Comparison of ENCODE assay signal across 10 cellular contexts in the genomic region with DNA sequence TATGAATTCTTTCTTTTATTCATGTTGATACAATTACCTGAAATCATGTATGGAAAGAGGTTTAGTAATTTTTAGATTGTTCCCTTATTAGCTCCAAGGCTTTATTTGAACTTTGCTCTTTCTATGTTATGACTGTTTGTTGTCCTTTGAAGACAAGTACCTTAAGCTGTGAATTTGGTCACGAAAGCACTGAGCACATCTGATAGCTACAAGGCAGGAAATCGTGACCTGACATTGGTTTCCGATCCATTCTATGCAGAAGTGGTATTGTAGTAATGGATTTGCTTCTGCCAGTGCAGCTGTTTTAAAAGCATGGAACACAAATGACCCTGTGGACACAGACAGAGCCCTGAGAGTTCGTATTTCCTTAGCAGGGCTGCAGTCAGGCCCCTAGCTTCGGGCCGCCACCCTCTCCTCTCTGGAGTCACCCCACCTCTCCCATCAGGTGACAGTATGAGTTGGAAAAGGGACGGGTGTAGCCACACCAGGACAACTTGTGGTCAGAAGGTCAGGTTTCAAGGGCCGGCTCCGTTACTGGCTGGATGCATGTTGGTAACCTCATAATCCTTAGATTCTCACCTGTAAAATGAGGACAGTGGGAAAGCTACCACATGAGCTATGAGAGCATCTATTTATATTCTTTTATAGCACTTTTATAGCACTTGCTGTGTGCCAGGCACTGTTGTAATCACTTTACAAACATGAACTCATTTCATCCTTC.
DNase-seq lines count a peak whose midpoint lies in the region; ATAC-seq and TF ChIP-seq lines count a peak whose summit lies in the region.
"Had no signal": no experiment of that assay in that cellular context is flagged by ENCODE, and none has a peak within 500 bp of the region (broad histone marks: within the 10 kb centered on the region; RNA-seq: fewer than 3 reads in every experiment).

No MANE protein-coding gene starts in this region.

- peaks cover 69% of the 10 kb centered on the region for H3K36me3 Mint-ChIP-seq in Caco-2 (ENCODE audit: insufficient read depth, unreplicated experiment)
- peaks cover 0 to 6% (median 0%) of the 10 kb centered on the region in 5 donors for H3K36me3 Mint-ChIP-seq in naive thymus-derived CD4-positive, alpha-beta T cell

- ATAC-seq in HG02938 (IDR thresholded peaks at IDR 0.05; ENCODE audit: unreplicated experiment), result peak; percentile 32
- ATAC-seq in naive thymus-derived CD4-positive, alpha-beta T cell, result peak; percentile 58
- ATAC-seq in GM19455 (IDR thresholded peaks at IDR 0.05; ENCODE audit: unreplicated experiment), result no peak

- DNase-seq in Caco-2 (peak in 1 of 2 experiments; percentile 57), NOMO-1 treated with dmso at 0.1 percent for 144 hours (lab: John Stamatoyannopoulos, UW; ENCODE audit: unreplicated experiment) (no peak), nucleus accumbens (lab: John Stamatoyannopoulos, UW) (no peak), pons (ENCODE audit: low spot score) (no peak)
- peak; percentile 17 for DNase-seq in central memory CD4-positive, alpha-beta T cell
- peak in 6 of 9 donors; percentile 20 to 45 (median 40) for DNase-seq in naive thymus-derived CD4-positive, alpha-beta T cell
- DNase-seq: GF-D8 had no signal

- H3K4me1 ChIP-seq in Caco-2, result peaks cover 92% of the 10 kb centered on the region
- peaks cover 32 to 37% of the 10 kb centered on the region in 2 donors for H3K4me1 ChIP-seq in naive thymus-derived CD4-positive, alpha-beta T cell (ENCODE audit: control insufficient read depth in 2 of 2, insufficient read depth in 2 of 2, low read length in 2 of 2)

- H3K9me3 Mint-ChIP-seq in Caco-2 (ENCODE audit: unreplicated experiment), result no peaks in the 10 kb centered on the region
- H3K9me3 Mint-ChIP-seq in naive thymus-derived CD4-positive, alpha-beta T cell, result no peaks in the 10 kb centered on the region

- H3K27ac Mint-ChIP-seq in Caco-2 (ENCODE audit: unreplicated experiment), result peak overlapping the region; percentile 90
- H3K27ac Mint-ChIP-seq in naive thymus-derived CD4-positive, alpha-beta T cell, result peak overlapping the region; percentile 56 to 92 (median 73)

- intact Hi-C loops in Caco-2 (cut with micrococcal nuclease; ENCODE audit: unreplicated experiment), result loop anchor here (1.0 kb wide), 4 partner anchors 24 to 155 kb away; no protein-coding TSS in a partner anchor
- intact Hi-C loops in naive thymus-derived CD4-positive, alpha-beta T cell (cut with micrococcal nuclease), result loop anchor here in 1 of 2 donors (10.0 kb wide), 2 partner anchors 338 to 588 kb away; a partner anchor contains a TSS

- no peak for TF ChIP-seq CTCF in Caco-2 (IDR thresholded peaks at IDR 0.05; ENCODE audit: insufficient read depth in 1 of 2, low read depth in 1 of 2, low read length in 1 of 2, severe bottlenecking in 1 of 2, unreplicated experiment in 1 of 2)

- no peaks in the 10 kb centered on the region for H3K27me3 Mint-ChIP-seq in Caco-2 (ENCODE audit: insufficient read depth, unreplicated experiment)
- H3K27me3 Mint-ChIP-seq in naive thymus-derived CD4-positive, alpha-beta T cell, result no peaks in the 10 kb centered on the region

- CTCF ChIA-PET in Caco-2 (lab: Charles Lee), result no interaction called here
- CTCF ChIA-PET in naive thymus-derived CD4-positive, alpha-beta T cell (lab: Charles Lee), result interaction anchor here (0.9 to 1.3 kb wide), 4 partner anchors 8 to 100 kb away, joined by 3 to 5 read pairs (median 4); no protein-coding TSS in a partner anchor

- BruUV-seq in Caco-2 (replicated peaks; lab: Mats Ljungman, UMichigan), result no TSS peak

- no peaks in the 10 kb centered on the region for H3K9me3 ChIP-seq in Caco-2
- H3K9me3 ChIP-seq in naive thymus-derived CD4-positive, alpha-beta T cell (ENCODE audit: control insufficient read depth in 2 of 3, low read length in 3 of 3), result no peaks in the 10 kb centered on the region
- H3K9me3 ChIP-seq: SJSA1 had no signal

- H3K27me3 ChIP-seq in Caco-2 (replicated peaks; ENCODE audit: control insufficient read depth, insufficient read depth, low read length), result no peaks in the 10 kb centered on the region
- H3K27me3 ChIP-seq in naive thymus-derived CD4-positive, alpha-beta T cell (ENCODE audit: control insufficient read depth in 2 of 2, insufficient read depth in 2 of 2, low read length in 2 of 2), result no peaks in the 10 kb centered on the region
- H3K27me3 ChIP-seq: SJSA1 had no signal

- H3K27ac ChIP-seq in naive thymus-derived CD4-positive, alpha-beta T cell (ENCODE audit: low read depth, low read length), result no peak overlapping the region
- H3K27ac ChIP-seq: SJSA1 had no signal

- POLR2A ChIA-PET in Caco-2 (lab: Charles Lee), result interaction anchor here (1.8 kb wide), 1 partner anchor 70 kb away, joined by 11 read pairs; a partner anchor contains a TSS
- POLR2A ChIA-PET in naive thymus-derived CD4-positive, alpha-beta T cell (lab: Charles Lee), result interaction anchor here (0.9 to 3.8 kb wide), 5 partner anchors 9 to 133 kb away, joined by 3 to 19 read pairs (median 3); a partner anchor contains a TSS

- H3K36me3 ChIP-seq in Caco-2 (ENCODE audit: control insufficient read depth, insufficient read depth, low read length), result 0 out of 2 replicates have a peak, but pooled peaks cover 2% of the 10 kb centered on the region
- H3K36me3 ChIP-seq in naive thymus-derived CD4-positive, alpha-beta T cell (ENCODE audit: control insufficient read depth in 2 of 3, insufficient read depth in 3 of 3, low read length in 3 of 3), result no peaks in the 10 kb centered on the region

- no peak overlapping the region for H3K4me3 ChIP-seq in Caco-2 (ENCODE audit: low read depth, low read length)
- H3K4me3 ChIP-seq in naive thymus-derived CD4-positive, alpha-beta T cell (ENCODE audit: low read length), result no peak overlapping the region
- H3K4me3 ChIP-seq: SJSA1 had no signal

- H3K4me1 Mint-ChIP-seq in Caco-2 (ENCODE audit: low read depth, unreplicated experiment), result peaks cover 74% of the 10 kb centered on the region
- peaks cover 36 to 85% (median 58%) of the 10 kb centered on the region in 7 donors for H3K4me1 Mint-ChIP-seq in naive thymus-derived CD4-positive, alpha-beta T cell

- H3K4me3 Mint-ChIP-seq in Caco-2 (ENCODE audit: unreplicated experiment), result peak overlapping the region; percentile 65
- H3K4me3 Mint-ChIP-seq in naive thymus-derived CD4-positive, alpha-beta T cell, result peak overlapping the region; percentile 10 to 88 (median 50)

Comparison
In these comparisons a context has a peak if more than half of its experiments do, and no peak if none do; other contexts are left out.
1. DNase-seq: peak in central memory CD4-positive, alpha-beta T cell (single experiment) and naive thymus-derived CD4-positive, alpha-beta T cell (6 of 9); none in NOMO-1 treated with dmso at 0.1 percent for 144 hours (single experiment), nucleus accumbens (0 of 56) and pons (single experiment).